ENCODE assay signal across 25 cellular contexts in genomic region chr18:56121669-56122068, GRCh38.
"Had no signal": no experiment of that assay in that cellular context is flagged by ENCODE, and none has a peak within 500 bp of the region (broad histone marks: within the 10 kb centered on the region; RNA-seq: fewer than 3 reads in every experiment).

No MANE protein-coding gene starts in this region.

- H3K4me1 ChIP-seq: suprapubic skin, testis, tibial artery, tibial nerve, transverse colon, upper lobe of left lung, upper lobe of right lung, uterus had no signal

- H3K36me3 ChIP-seq: stomach, suprapubic skin, thoracic aorta, thyroid gland, tibial artery, tibial nerve, transverse colon, upper lobe of left lung, upper lobe of right lung, uterus, vagina had no signal

- DNase-seq: stimulated activated CD4-positive, alpha-beta T cell treated with anti-CD3 and anti-CD28 coated beads, Interleukin-2, amount 100 ng/mL, for 48 hours; stimulated activated CD4-positive, alpha-beta T cell treated with anti-CD3 and anti-CD28 coated beads, Interleukin-4, amount 100 ng/mL, for 1 hour; stimulated activated CD4-positive, alpha-beta T cell treated with anti-CD3 and anti-CD28 coated beads, Interleukin-4, amount 100 ng/mL, for 24 hours; stimulated activated CD4-positive, alpha-beta T cell treated with anti-CD3 and anti-CD28 coated beads, Interleukin-4, amount 100 ng/mL, for 4 hours; stimulated activated CD8-positive, alpha-beta memory T cell treated with anti-CD3 and anti-CD28 coated beads, Interleukin-4, amount 100 ng/mL, for 48 hours; stimulated activated naive B cell treated with anti-CD40 and anti-IgM and Interleukin-4, amounts not matched to agents 10 μg/mL and 1 μg/mL and 100 μg/mL, for 72 hours; stimulated activated naive CD4-positive, alpha-beta T cell; stimulated activated naive CD4-positive, alpha-beta T cell treated with Interleukin-2 at 50 U/mL for 16 hours; stimulated activated naive CD8-positive, alpha-beta T cell treated with anti-CD3 and anti-CD28 coated beads, Interleukin-15, amount 100 ng/mL, for 72 hours; stimulated activated naive CD8-positive, alpha-beta T cell treated with anti-CD3 and anti-CD28 coated beads, Interleukin-15, Interleukin-2, amounts not matched to agents 100 U/mL and 50 U/mL, for 24 hours; stomach; substantia nigra; testis; thyroid gland; tibial artery; transverse colon; trophoblast cell; upper lobe of left lung; upper lobe of right lung; uterus had no signal

- H3K4me3 ChIP-seq: stomach, suprapubic skin, testis, thoracic aorta, thyroid gland, tibial artery, tibial nerve, transverse colon, upper lobe of left lung, upper lobe of right lung, uterus, vagina had no signal

- H3K27me3 ChIP-seq: stomach, suprapubic skin, testis, thyroid gland, tibial artery, tibial nerve, transverse colon, upper lobe of left lung, upper lobe of right lung, uterus, vagina had no signal

- H3K9me3 ChIP-seq: stomach, suprapubic skin, testis, thoracic aorta, thyroid gland, tibial artery, tibial nerve, transverse colon, upper lobe of left lung, upper lobe of right lung, uterus, vagina had no signal

- H3K27ac ChIP-seq: stomach, suprapubic skin, testis, thoracic aorta, thyroid gland, tibial artery, tibial nerve, transverse colon, upper lobe of left lung, upper lobe of right lung, uterus, vagina had no signal

- FAIRE-seq: urothelium cell line had no signal
